25 cellular contexts compared by ENCODE assay signal in the genomic region with DNA sequence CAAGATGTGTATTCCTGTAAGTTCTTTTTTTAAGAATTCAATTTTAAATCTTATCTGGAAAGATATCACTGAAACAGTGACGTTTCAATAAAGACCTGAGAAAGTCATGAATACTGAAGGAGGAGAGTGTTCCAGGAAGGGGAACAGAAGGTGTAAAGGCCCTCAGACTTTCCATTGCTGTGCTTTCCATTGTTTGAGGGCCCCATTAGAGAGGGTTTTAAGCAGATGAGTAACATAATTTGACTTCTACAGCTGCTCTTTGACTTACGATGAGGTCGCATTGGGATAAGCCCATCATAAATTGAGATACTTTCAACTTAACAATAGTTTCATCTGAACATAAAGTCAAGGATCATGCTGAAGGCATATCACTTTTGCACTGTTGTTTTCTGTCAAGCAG. TPM values are rescaled to one million over a fixed set of nuclear protein-coding genes. Genes with fewer than 3 reads are reported as not detected.
"Had no signal": no experiment of that assay in that cellular context is flagged by ENCODE, and none has a peak within 500 bp of the region (broad histone marks: within the 10 kb centered on the region; RNA-seq: fewer than 3 reads in every experiment).

No MANE protein-coding gene starts in this region.

- H3K4me3 Mint-ChIP-seq: activated CD4-positive, alpha-beta memory T cell treated with anti-CD3 and anti-CD28 coated beads for 36 hours; activated T-helper 1 cell treated with anti-CD3 and anti-CD28 coated beads, Interleukin-12 subunit alpha, Interleukin-12 subunit beta, Interleukin-2, Interleukin-4 antibody, amounts not matched to agents 30 ng/mL and 10 ng/mL and 1 ng/mL, durations not matched to agents 14 hours and 24 hours and 36 hours; endodermal cell; natural killer cell treated with Interleukin-12 subunit alpha and Interleukin-12 subunit beta and Interleukin-15 and Interleukin-18, amount 100 ng/mL, for 72 hours had no signal

- H3K27ac ChIP-seq: ascending aorta, brain microvascular endothelial cell, epithelial cell of prostate, esophagus squamous epithelium, left lung, right atrium auricular region, upper lobe of left lung, vagina had no signal

- H3K36me3 ChIP-seq: ascending aorta, brain microvascular endothelial cell, left lung, right atrium auricular region, upper lobe of left lung, vagina had no signal

- H3K27me3 ChIP-seq: ascending aorta, brain microvascular endothelial cell, esophagus squamous epithelium, left lung, right atrium auricular region, upper lobe of left lung, vagina had no signal

- DNase-seq: activated CD4-positive, alpha-beta memory T cell treated with anti-CD3 and anti-CD28 coated beads for 36 hours; activated CD4-positive, alpha-beta T cell treated with anti-CD3 and anti-CD28 coated beads for 48 hours; activated gamma-delta T cell; activated naive CD4-positive, alpha-beta T cell treated with anti-CD3 and anti-CD28 coated beads, Interleukin-2, amount 50 U/mL, for 16 hours; brain microvascular endothelial cell; cortex of kidney; endodermal cell; esophagus squamous epithelium; left lung; mucosa of descending colon; stimulated activated CD4-positive, alpha-beta T cell treated with anti-CD3 and anti-CD28 coated beads, Interleukin-15, amount 100 ng/mL, for 24 hours; stimulated activated CD4-positive, alpha-beta T cell treated with anti-CD3 and anti-CD28 coated beads, Interleukin-2, amount 100 ng/mL, for 24 hours; stimulated activated naive CD4-positive, alpha-beta T cell; substantia nigra; upper lobe of left lung had no signal

- H3K9me3 Mint-ChIP-seq: activated CD4-positive, alpha-beta memory T cell treated with anti-CD3 and anti-CD28 coated beads for 36 hours; activated T-helper 1 cell treated with anti-CD3 and anti-CD28 coated beads, Interleukin-12 subunit alpha, Interleukin-12 subunit beta, Interleukin-2, Interleukin-4 antibody, amounts not matched to agents 30 ng/mL and 10 ng/mL and 1 ng/mL, durations not matched to agents 14 hours and 24 hours and 36 hours; endodermal cell; natural killer cell treated with Interleukin-12 subunit alpha and Interleukin-12 subunit beta and Interleukin-15 and Interleukin-18, amount 100 ng/mL, for 72 hours had no signal

- ATAC-seq: mucosa of descending colon; natural killer cell treated with Interleukin-12 subunit alpha and Interleukin-12 subunit beta and Interleukin-15 and Interleukin-18, amount 100 ng/mL, for 72 hours had no signal

- FAIRE-seq: frontal cortex, islet of Langerhans had no signal

- H3K4me1 ChIP-seq: ascending aorta, vagina had no signal

- H3K9me3 ChIP-seq: ascending aorta, esophagus squamous epithelium, left lung, mucosa of descending colon, right atrium auricular region, upper lobe of left lung, vagina had no signal

- H3K27ac Mint-ChIP-seq: activated CD4-positive, alpha-beta memory T cell treated with anti-CD3 and anti-CD28 coated beads for 36 hours; activated T-helper 1 cell treated with anti-CD3 and anti-CD28 coated beads, Interleukin-12 subunit alpha, Interleukin-12 subunit beta, Interleukin-2, Interleukin-4 antibody, amounts not matched to agents 30 ng/mL and 10 ng/mL and 1 ng/mL, durations not matched to agents 14 hours and 24 hours and 36 hours; endodermal cell; natural killer cell treated with Interleukin-12 subunit alpha and Interleukin-12 subunit beta and Interleukin-15 and Interleukin-18, amount 100 ng/mL, for 72 hours had no signal

- H3K27me3 Mint-ChIP-seq: activated CD4-positive, alpha-beta memory T cell treated with anti-CD3 and anti-CD28 coated beads for 36 hours; natural killer cell treated with Interleukin-12 subunit alpha and Interleukin-12 subunit beta and Interleukin-15 and Interleukin-18, amount 100 ng/mL, for 72 hours had no signal

- H3K4me3 ChIP-seq: ascending aorta, esophagus squamous epithelium, left lung, mucosa of descending colon, right atrium auricular region, upper lobe of left lung, vagina had no signal

RNA-seq across cellular contexts. Expression of gene KIAA0319, which starts 45.6 kb away (rescaled TPM):
- total RNA-seq: activated T-helper 1 cell treated with anti-CD3 and anti-CD28 coated beads, Interleukin-12 subunit alpha, Interleukin-12 subunit beta, Interleukin-2, Interleukin-4 antibody, amounts not matched to agents 30 ng/mL and 10 ng/mL and 1 ng/mL, durations not matched to agents 14 hours and 24 hours and 36 hours; ascending aorta; lung microvascular endothelial cell; T-helper 1 cell treated with Interleukin-12 subunit alpha and Interleukin-12 subunit beta and Interleukin-4 antibody, amounts not matched to agents 30 ng/mL and 1 ng/mL, for 36 hours had no signal
